ENCODE assay signal across 1 cellular context in the genomic region with DNA sequence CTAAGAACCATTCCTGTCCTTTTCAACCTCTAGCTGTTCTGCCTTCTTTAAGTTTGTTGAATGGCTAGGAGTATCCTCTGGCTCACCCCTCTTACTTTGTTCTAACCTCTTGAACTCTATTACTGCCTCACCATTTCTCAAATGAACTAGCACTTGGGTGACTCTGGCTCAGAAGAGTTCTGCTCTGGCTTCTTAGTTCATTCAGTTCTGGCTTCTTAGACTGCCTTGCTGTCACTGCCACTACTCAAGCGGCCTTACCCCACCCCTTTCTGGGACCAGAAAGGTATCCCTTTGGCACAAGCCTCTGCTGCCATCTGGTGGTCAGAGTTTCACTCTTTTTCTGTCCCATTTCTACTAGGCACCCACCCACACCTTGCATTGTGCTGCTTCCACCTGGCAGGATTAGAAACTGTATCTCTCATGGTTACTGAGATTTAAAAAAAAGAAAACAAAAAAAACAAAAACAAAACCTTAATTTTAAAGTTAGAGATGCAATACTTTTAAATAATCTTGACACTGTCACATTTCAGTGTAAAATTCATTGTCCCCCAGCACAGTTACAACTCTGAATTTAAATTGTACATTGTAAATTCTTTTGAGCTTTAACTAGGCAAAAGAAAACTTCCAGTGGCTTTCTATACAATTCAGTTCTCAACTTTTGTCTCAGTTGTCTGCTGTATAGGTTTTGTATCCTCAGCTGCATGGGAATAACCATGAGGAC.
TF ChIP-seq lines count a peak whose summit lies in the region.

No MANE protein-coding gene starts in this region.

TF ChIP-seq in HepG2, 621 proteins besides CTCF, POLR2A, EP300 and RAD21 (continued from another document and continues in another):
- TF ChIP-seq, protein P1, sequence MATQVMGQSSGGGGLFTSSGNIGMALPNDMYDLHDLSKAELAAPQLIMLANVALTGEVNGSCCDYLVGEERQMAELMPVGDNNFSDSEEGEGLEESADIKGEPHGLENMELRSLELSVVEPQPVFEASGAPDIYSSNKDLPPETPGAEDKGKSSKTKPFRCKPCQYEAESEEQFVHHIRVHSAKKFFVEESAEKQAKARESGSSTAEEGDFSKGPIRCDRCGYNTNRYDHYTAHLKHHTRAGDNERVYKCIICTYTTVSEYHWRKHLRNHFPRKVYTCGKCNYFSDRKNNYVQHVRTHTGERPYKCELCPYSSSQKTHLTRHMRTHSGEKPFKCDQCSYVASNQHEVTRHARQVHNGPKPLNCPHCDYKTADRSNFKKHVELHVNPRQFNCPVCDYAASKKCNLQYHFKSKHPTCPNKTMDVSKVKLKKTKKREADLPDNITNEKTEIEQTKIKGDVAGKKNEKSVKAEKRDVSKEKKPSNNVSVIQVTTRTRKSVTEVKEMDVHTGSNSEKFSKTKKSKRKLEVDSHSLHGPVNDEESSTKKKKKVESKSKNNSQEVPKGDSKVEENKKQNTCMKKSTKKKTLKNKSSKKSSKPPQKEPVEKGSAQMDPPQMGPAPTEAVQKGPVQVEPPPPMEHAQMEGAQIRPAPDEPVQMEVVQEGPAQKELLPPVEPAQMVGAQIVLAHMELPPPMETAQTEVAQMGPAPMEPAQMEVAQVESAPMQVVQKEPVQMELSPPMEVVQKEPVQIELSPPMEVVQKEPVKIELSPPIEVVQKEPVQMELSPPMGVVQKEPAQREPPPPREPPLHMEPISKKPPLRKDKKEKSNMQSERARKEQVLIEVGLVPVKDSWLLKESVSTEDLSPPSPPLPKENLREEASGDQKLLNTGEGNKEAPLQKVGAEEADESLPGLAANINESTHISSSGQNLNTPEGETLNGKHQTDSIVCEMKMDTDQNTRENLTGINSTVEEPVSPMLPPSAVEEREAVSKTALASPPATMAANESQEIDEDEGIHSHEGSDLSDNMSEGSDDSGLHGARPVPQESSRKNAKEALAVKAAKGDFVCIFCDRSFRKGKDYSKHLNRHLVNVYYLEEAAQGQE (IDR thresholded peaks at IDR 0.05; ENCODE audit: borderline replicate concordance in 1 of 2, low read depth in 1 of 2, low read length in 2 of 2): no peak
- no peak for TF ChIP-seq ZIK1 (CRISPR knock-in tag; IDR thresholded peaks at IDR 0.05; ENCODE audit: borderline replicate concordance, low read depth)
- no peak for TF ChIP-seq ZNF251 (CRISPR knock-in tag; IDR thresholded peaks at IDR 0.05)
- no peak for TF ChIP-seq HOXA5 (CRISPR knock-in tag; IDR thresholded peaks at IDR 0.05)
- TF ChIP-seq, protein P2, sequence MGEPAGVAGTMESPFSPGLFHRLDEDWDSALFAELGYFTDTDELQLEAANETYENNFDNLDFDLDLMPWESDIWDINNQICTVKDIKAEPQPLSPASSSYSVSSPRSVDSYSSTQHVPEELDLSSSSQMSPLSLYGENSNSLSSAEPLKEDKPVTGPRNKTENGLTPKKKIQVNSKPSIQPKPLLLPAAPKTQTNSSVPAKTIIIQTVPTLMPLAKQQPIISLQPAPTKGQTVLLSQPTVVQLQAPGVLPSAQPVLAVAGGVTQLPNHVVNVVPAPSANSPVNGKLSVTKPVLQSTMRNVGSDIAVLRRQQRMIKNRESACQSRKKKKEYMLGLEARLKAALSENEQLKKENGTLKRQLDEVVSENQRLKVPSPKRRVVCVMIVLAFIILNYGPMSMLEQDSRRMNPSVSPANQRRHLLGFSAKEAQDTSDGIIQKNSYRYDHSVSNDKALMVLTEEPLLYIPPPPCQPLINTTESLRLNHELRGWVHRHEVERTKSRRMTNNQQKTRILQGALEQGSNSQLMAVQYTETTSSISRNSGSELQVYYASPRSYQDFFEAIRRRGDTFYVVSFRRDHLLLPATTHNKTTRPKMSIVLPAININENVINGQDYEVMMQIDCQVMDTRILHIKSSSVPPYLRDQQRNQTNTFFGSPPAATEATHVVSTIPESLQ (CRISPR knock-in tag; conservative IDR thresholded peaks at IDR 0.05): no peak
- 0 out of 2 replicates have a peak, but pooled peaks have one; percentile 27 for TF ChIP-seq ZNF234 (CRISPR knock-in tag; conservative IDR thresholded peaks at IDR 0.05)
- TF ChIP-seq NFE2L1 (CRISPR knock-in tag; IDR thresholded peaks at IDR 0.05; ENCODE audit: borderline replicate concordance): no peak
- TF ChIP-seq MEIS1 (CRISPR knock-in tag; IDR thresholded peaks at IDR 0.05; ENCODE audit: borderline replicate concordance): peak; percentile 75; the same call in 1 of the 2 replicates
- TF ChIP-seq HDAC6 (IDR thresholded peaks at IDR 0.05; ENCODE audit: low read depth, low read length): no peak
- TF ChIP-seq ZBTB38 (CRISPR knock-in tag; IDR thresholded peaks at IDR 0.05): no peak; the same call in 1 of the 2 replicates
- TF ChIP-seq, protein P3, sequence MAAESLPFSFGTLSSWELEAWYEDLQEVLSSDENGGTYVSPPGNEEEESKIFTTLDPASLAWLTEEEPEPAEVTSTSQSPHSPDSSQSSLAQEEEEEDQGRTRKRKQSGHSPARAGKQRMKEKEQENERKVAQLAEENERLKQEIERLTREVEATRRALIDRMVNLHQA (CRISPR knock-in tag; IDR thresholded peaks at IDR 0.05): no peak
- no peak for TF ChIP-seq ZNF569 (CRISPR knock-in tag; IDR thresholded peaks at IDR 0.05; ENCODE audit: borderline replicate concordance)
- 0 out of 2 replicates have a peak, but pooled peaks have one; percentile 33 for TF ChIP-seq PPARG (CRISPR knock-in tag; conservative IDR thresholded peaks at IDR 0.05)
- no peak for TF ChIP-seq ZNF225 (CRISPR knock-in tag; IDR thresholded peaks at IDR 0.05)
- peak; percentile 43 for TF ChIP-seq SAP130 (CRISPR knock-in tag; IDR thresholded peaks at IDR 0.05; ENCODE audit: low read depth)
- TF ChIP-seq, protein P4, sequence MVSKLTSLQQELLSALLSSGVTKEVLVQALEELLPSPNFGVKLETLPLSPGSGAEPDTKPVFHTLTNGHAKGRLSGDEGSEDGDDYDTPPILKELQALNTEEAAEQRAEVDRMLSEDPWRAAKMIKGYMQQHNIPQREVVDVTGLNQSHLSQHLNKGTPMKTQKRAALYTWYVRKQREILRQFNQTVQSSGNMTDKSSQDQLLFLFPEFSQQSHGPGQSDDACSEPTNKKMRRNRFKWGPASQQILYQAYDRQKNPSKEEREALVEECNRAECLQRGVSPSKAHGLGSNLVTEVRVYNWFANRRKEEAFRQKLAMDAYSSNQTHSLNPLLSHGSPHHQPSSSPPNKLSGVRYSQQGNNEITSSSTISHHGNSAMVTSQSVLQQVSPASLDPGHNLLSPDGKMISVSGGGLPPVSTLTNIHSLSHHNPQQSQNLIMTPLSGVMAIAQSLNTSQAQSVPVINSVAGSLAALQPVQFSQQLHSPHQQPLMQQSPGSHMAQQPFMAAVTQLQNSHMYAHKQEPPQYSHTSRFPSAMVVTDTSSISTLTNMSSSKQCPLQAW (CRISPR knock-in tag; IDR thresholded peaks at IDR 0.05): peak; percentile 76
- TF ChIP-seq, protein P5, sequence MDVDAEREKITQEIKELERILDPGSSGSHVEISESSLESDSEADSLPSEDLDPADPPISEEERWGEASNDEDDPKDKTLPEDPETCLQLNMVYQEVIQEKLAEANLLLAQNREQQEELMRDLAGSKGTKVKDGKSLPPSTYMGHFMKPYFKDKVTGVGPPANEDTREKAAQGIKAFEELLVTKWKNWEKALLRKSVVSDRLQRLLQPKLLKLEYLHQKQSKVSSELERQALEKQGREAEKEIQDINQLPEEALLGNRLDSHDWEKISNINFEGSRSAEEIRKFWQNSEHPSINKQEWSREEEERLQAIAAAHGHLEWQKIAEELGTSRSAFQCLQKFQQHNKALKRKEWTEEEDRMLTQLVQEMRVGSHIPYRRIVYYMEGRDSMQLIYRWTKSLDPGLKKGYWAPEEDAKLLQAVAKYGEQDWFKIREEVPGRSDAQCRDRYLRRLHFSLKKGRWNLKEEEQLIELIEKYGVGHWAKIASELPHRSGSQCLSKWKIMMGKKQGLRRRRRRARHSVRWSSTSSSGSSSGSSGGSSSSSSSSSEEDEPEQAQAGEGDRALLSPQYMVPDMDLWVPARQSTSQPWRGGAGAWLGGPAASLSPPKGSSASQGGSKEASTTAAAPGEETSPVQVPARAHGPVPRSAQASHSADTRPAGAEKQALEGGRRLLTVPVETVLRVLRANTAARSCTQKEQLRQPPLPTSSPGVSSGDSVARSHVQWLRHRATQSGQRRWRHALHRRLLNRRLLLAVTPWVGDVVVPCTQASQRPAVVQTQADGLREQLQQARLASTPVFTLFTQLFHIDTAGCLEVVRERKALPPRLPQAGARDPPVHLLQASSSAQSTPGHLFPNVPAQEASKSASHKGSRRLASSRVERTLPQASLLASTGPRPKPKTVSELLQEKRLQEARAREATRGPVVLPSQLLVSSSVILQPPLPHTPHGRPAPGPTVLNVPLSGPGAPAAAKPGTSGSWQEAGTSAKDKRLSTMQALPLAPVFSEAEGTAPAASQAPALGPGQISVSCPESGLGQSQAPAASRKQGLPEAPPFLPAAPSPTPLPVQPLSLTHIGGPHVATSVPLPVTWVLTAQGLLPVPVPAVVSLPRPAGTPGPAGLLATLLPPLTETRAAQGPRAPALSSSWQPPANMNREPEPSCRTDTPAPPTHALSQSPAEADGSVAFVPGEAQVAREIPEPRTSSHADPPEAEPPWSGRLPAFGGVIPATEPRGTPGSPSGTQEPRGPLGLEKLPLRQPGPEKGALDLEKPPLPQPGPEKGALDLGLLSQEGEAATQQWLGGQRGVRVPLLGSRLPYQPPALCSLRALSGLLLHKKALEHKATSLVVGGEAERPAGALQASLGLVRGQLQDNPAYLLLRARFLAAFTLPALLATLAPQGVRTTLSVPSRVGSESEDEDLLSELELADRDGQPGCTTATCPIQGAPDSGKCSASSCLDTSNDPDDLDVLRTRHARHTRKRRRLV (CRISPR knock-in tag; IDR thresholded peaks at IDR 0.05): no peak
- TF ChIP-seq POGZ (CRISPR knock-in tag; IDR thresholded peaks at IDR 0.05): peak; percentile 78; the same call in 1 of the 2 replicates
- TF ChIP-seq, protein P6, sequence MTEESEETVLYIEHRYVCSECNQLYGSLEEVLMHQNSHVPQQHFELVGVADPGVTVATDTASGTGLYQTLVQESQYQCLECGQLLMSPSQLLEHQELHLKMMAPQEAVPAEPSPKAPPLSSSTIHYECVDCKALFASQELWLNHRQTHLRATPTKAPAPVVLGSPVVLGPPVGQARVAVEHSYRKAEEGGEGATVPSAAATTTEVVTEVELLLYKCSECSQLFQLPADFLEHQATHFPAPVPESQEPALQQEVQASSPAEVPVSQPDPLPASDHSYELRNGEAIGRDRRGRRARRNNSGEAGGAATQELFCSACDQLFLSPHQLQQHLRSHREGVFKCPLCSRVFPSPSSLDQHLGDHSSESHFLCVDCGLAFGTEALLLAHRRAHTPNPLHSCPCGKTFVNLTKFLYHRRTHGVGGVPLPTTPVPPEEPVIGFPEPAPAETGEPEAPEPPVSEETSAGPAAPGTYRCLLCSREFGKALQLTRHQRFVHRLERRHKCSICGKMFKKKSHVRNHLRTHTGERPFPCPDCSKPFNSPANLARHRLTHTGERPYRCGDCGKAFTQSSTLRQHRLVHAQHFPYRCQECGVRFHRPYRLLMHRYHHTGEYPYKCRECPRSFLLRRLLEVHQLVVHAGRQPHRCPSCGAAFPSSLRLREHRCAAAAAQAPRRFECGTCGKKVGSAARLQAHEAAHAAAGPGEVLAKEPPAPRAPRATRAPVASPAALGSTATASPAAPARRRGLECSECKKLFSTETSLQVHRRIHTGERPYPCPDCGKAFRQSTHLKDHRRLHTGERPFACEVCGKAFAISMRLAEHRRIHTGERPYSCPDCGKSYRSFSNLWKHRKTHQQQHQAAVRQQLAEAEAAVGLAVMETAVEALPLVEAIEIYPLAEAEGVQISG (CRISPR knock-in tag; IDR thresholded peaks at IDR 0.05): 0 out of 2 replicates have a peak, but pooled peaks have one; percentile 40
- no peak for TF ChIP-seq POLR2AphosphoS5 (IDR thresholded peaks at IDR 0.05; ENCODE audit: low read depth, low read length)
- TF ChIP-seq TARDBP (CRISPR knock-in tag; IDR thresholded peaks at IDR 0.05): peak; percentile 77
- TF ChIP-seq ZNF432 (CRISPR knock-in tag; IDR thresholded peaks at IDR 0.05; ENCODE audit: borderline replicate concordance): no peak
- TF ChIP-seq, protein P7, sequence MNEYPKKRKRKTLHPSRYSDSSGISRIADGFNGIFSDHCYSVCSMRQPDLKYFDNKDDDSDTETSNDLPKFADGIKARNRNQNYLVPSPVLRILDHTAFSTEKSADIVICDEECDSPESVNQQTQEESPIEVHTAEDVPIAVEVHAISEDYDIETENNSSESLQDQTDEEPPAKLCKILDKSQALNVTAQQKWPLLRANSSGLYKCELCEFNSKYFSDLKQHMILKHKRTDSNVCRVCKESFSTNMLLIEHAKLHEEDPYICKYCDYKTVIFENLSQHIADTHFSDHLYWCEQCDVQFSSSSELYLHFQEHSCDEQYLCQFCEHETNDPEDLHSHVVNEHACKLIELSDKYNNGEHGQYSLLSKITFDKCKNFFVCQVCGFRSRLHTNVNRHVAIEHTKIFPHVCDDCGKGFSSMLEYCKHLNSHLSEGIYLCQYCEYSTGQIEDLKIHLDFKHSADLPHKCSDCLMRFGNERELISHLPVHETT (CRISPR knock-in tag; conservative IDR thresholded peaks at IDR 0.05): no peak
- TF ChIP-seq TBL1XR1 (IDR thresholded peaks at IDR 0.05; ENCODE audit: borderline replicate concordance, low read length, partially characterized antibody): no peak
- TF ChIP-seq MIXL1 (CRISPR knock-in tag; IDR thresholded peaks at IDR 0.05): peak; percentile 77
- TF ChIP-seq HNRNPK (IDR thresholded peaks at IDR 0.05; ENCODE audit: low read depth, low read length, poor library complexity, severe bottlenecking): no peak
- TF ChIP-seq, protein P8, sequence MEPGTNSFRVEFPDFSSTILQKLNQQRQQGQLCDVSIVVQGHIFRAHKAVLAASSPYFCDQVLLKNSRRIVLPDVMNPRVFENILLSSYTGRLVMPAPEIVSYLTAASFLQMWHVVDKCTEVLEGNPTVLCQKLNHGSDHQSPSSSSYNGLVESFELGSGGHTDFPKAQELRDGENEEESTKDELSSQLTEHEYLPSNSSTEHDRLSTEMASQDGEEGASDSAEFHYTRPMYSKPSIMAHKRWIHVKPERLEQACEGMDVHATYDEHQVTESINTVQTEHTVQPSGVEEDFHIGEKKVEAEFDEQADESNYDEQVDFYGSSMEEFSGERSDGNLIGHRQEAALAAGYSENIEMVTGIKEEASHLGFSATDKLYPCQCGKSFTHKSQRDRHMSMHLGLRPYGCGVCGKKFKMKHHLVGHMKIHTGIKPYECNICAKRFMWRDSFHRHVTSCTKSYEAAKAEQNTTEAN (CRISPR knock-in tag; conservative IDR thresholded peaks at IDR 0.05): 0 out of 2 replicates have a peak, but pooled peaks have one; percentile 45
- TF ChIP-seq ZNF749 (CRISPR knock-in tag; IDR thresholded peaks at IDR 0.05; ENCODE audit: borderline replicate concordance): no peak
- TF ChIP-seq ZNF24 (IDR thresholded peaks at IDR 0.05): peak; percentile 15; the same call in 1 of the 2 replicates
- no peak for TF ChIP-seq DNMT1 (CRISPR knock-in tag; IDR thresholded peaks at IDR 0.05)
- peak; percentile 80; the same call in 1 of the 2 replicates for TF ChIP-seq CBX5 (CRISPR knock-in tag; IDR thresholded peaks at IDR 0.05; ENCODE audit: borderline replicate concordance)
- peak; percentile 41; the same call in 1 of the 2 replicates for TF ChIP-seq SPEN (CRISPR knock-in tag; IDR thresholded peaks at IDR 0.05; ENCODE audit: low read depth)
- no peak for TF ChIP-seq SMAD1 (CRISPR knock-in tag; IDR thresholded peaks at IDR 0.05; ENCODE audit: borderline replicate concordance, low read depth)
- TF ChIP-seq, protein P9, sequence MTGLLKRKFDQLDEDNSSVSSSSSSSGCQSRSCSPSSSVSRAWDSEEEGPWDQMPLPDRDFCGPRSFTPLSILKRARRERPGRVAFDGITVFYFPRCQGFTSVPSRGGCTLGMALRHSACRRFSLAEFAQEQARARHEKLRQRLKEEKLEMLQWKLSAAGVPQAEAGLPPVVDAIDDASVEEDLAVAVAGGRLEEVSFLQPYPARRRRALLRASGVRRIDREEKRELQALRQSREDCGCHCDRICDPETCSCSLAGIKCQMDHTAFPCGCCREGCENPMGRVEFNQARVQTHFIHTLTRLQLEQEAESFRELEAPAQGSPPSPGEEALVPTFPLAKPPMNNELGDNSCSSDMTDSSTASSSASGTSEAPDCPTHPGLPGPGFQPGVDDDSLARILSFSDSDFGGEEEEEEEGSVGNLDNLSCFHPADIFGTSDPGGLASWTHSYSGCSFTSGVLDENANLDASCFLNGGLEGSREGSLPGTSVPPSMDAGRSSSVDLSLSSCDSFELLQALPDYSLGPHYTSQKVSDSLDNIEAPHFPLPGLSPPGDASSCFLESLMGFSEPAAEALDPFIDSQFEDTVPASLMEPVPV (CRISPR knock-in tag; IDR thresholded peaks at IDR 0.05): peak; percentile 63; the same call in 1 of the 2 replicates
